27 cellular contexts compared by ENCODE assay signal in genomic region chr10:110184363-110184762, GRCh38.
"Had no signal": no experiment of that assay in that cellular context is flagged by ENCODE, and none has a peak within 500 bp of the region (broad histone marks: within the 10 kb centered on the region; RNA-seq: fewer than 3 reads in every experiment).

No MANE protein-coding gene starts in this region.

- DNase-seq: activated CD4-positive, alpha-beta memory T cell treated with anti-CD3 and anti-CD28 coated beads, Interleukin-2, amount 10 ng/mL, durations not matched to agents 7 days and 5 days; activated CD4-positive, alpha-beta T cell treated with anti-CD3 and anti-CD28 coated beads for 4 hours; activated CD4-positive, alpha-beta T cell treated with anti-CD3 and anti-CD28 coated beads, Interleukin-2, amount 10 ng/mL, durations not matched to agents 7 days and 5 days; activated CD4-positive, alpha-beta T cell treated with anti-CD3 and anti-CD28 coated beads, Interleukin-2, amount 50 U/mL, for 4 hours; activated CD4-positive, CD25-positive, alpha-beta regulatory T cell; activated CD4-positive, CD25-positive, alpha-beta regulatory T cell treated with anti-CD3 and anti-CD28 coated beads, Interleukin-2, amount 50 U/mL, for 72 hours; activated effector memory CD4-positive, alpha-beta T cell treated with anti-CD3 and anti-CD28 coated beads, Interleukin-2, amount 50 U/mL, for 16 hours; activated naive CD4-positive, alpha-beta T cell treated with anti-CD3 and anti-CD28 coated beads for 36 hours; activated naive CD8-positive, alpha-beta T cell treated with anti-CD3 and anti-CD28 coated beads, Interleukin-2, amount 10 ng/mL, durations not matched to agents 7 days and 5 days; activated T-cell treated with anti-CD3 and anti-CD28 coated beads, Interleukin-2, amount 50 U/mL, for 1 hour; activated T-cell treated with anti-CD3 and anti-CD28 coated beads, Interleukin-2, amount 50 U/mL, for 48 hours; central memory CD4-positive, alpha-beta T cell; cerebellar nuclear complex; colonic mucosa; effector CD8-positive, alpha-beta T cell; foreskin fibroblast; T-helper 1 cell; T-helper 17 cell; T1000 had no signal

- H3K27me3 ChIP-seq: ascending aorta, breast epithelium, cardiac muscle cell, colonic mucosa had no signal

- H3K9me3 ChIP-seq: ascending aorta, breast epithelium, colonic mucosa had no signal

- FAIRE-seq: endometrium, endothelial cell of umbilical vein, frontal cortex had no signal

- H3K36me3 ChIP-seq: ascending aorta, breast epithelium, cardiac muscle cell, colonic mucosa had no signal

- H3K4me1 ChIP-seq: ascending aorta, breast epithelium, colonic mucosa had no signal

- H3K27ac ChIP-seq: ascending aorta, breast epithelium, cardiac muscle cell, colonic mucosa, epithelial cell of prostate had no signal

- H3K4me3 ChIP-seq: ascending aorta, breast epithelium, cardiac muscle cell, colonic mucosa had no signal

- ATAC-seq: activated naive CD4-positive, alpha-beta T cell treated with anti-CD3 and anti-CD28 coated beads, Interleukin-2, amount 50 U/mL, for 72 hours; T-helper 17 cell had no signal
